Comparison of ENCODE assay signal across 17 cellular contexts in genomic region chr18:7600036-7600435, GRCh38. TPM values are rescaled to one million over a fixed set of nuclear protein-coding genes. Genes with fewer than 3 reads are reported as not detected.
DNase-seq lines count a peak whose midpoint lies in the region; ATAC-seq and TF ChIP-seq lines count a peak whose summit lies in the region.
"Had no signal": no experiment of that assay in that cellular context is flagged by ENCODE, and none has a peak within 500 bp of the region (broad histone marks: within the 10 kb centered on the region; RNA-seq: fewer than 3 reads in every experiment).

No MANE protein-coding gene starts in this region.

- H4K20me1 ChIP-seq in Loucy (ENCODE audit: insufficient read depth, low read length, poor library complexity, severe bottlenecking) (no peaks in the 10 kb centered on the region), smooth muscle cell (ENCODE audit: low read depth) (peaks cover 84% of the 10 kb centered on the region)
- H4K20me1 ChIP-seq: BLaER1 had no signal

- H3K9me3 ChIP-seq in heart left ventricle (no peaks in the 10 kb centered on the region), Loucy (ENCODE audit: insufficient read depth, low read depth, low read length) (no peaks in the 10 kb centered on the region; the same call in 1 of the 2 replicates), esophagus muscularis mucosa (no peaks in the 10 kb centered on the region), smooth muscle cell (replicated peaks; ENCODE audit: low read depth) (no peaks in the 10 kb centered on the region)

- H3K4me2 ChIP-seq in Loucy (ENCODE audit: low read depth, low read length, poor library complexity, severe bottlenecking) (peak overlapping the region; percentile 70), smooth muscle cell (peak overlapping the region; percentile 50)
- H3K4me2 ChIP-seq: BLaER1, GM23338 had no signal

- H3K27me3 ChIP-seq in heart left ventricle (no peaks in the 10 kb centered on the region), Loucy (ENCODE audit: insufficient read depth, low read length, poor library complexity, severe bottlenecking) (no peaks in the 10 kb centered on the region), esophagus muscularis mucosa (no peaks in the 10 kb centered on the region), smooth muscle cell (ENCODE audit: low read depth) (no peaks in the 10 kb centered on the region)
- H3K27me3 ChIP-seq: BLaER1 had no signal

- no peaks in the 10 kb centered on the region for H3K9me2 ChIP-seq in Loucy (replicated peaks; ENCODE audit: low read depth, low read length)

- ATAC-seq in heart left ventricle (peak; percentile 8 to 63 (median 19)), GM18498 (IDR thresholded peaks at IDR 0.05; ENCODE audit: unreplicated experiment) (no peak)
- ATAC-seq: GM12878 had no signal

- H3K27ac ChIP-seq in heart left ventricle: peak overlapping the region in 6 of 12 donors; percentile 0 to 51 (median 25)
- no peak overlapping the region for H3K27ac ChIP-seq in esophagus muscularis mucosa (replicated peaks in 1 of 4)
- no peak overlapping the region for H3K27ac ChIP-seq in smooth muscle cell (ENCODE audit: low read depth)
- H3K27ac ChIP-seq: BLaER1 had no signal

- TF ChIP-seq CTCF in heart left ventricle (IDR thresholded peaks at IDR 0.05) (no peak), Loucy (conservative IDR thresholded peaks at IDR 0.05; ENCODE audit: low read length) (no peak), esophagus muscularis mucosa (IDR thresholded peaks at IDR 0.05) (no peak), smooth muscle cell (IDR thresholded peaks at IDR 0.05; ENCODE audit: borderline replicate concordance, insufficient read depth, poor library complexity, severe bottlenecking) (no peak)

- no peaks in the 10 kb centered on the region for H3K36me3 ChIP-seq in heart left ventricle
- H3K36me3 ChIP-seq in Loucy (ENCODE audit: insufficient read depth, low read length): no peaks in the 10 kb centered on the region
- H3K36me3 ChIP-seq in esophagus muscularis mucosa: no peaks in the 10 kb centered on the region
- no peaks in the 10 kb centered on the region for H3K36me3 ChIP-seq in smooth muscle cell (ENCODE audit: low read depth)
- H3K36me3 ChIP-seq: BLaER1 had no signal

- TF ChIP-seq POLR2A in heart left ventricle (IDR thresholded peaks at IDR 0.05) (no peak), esophagus muscularis mucosa (IDR thresholded peaks at IDR 0.05; ENCODE audit: low read depth) (no peak)

- H3K9ac ChIP-seq in Loucy (ENCODE audit: low read depth, low read length, poor library complexity, severe bottlenecking): peak overlapping the region; percentile 67
- H3K9ac ChIP-seq in smooth muscle cell (ENCODE audit: low read depth): no peak overlapping the region
- H3K9ac ChIP-seq: BLaER1 had no signal

- intact Hi-C loops in heart left ventricle (cut with DNase I): loop anchor here in 2 of 10 donors (10.0 kb wide), 3 partner anchors 75 to 155 kb away; no protein-coding TSS in a partner anchor
- intact Hi-C loops in cardiac septum (cut with DNase I): no loop called here
- intact Hi-C loops in esophagus muscularis mucosa (cut with DNase I): no loop called here

- H3F3A ChIP-seq in Loucy (ENCODE audit: low read depth) (no peaks in the 10 kb centered on the region), smooth muscle cell (ENCODE audit: low read depth) (no peaks in the 10 kb centered on the region)

- peak overlapping the region; percentile 38; the same call in 1 of the 2 replicates for H2AFZ ChIP-seq in Loucy (ENCODE audit: low read length)
- H2AFZ ChIP-seq in smooth muscle cell (ENCODE audit: low read depth): no peak overlapping the region
- H2AFZ ChIP-seq: GM23338 had no signal

- 49 to 73% (median 61%) methylated on average over 6 of the region's 6 CpGs for WGBS in heart left ventricle, 4 donors
- 88% methylated on average over 6 of the region's 6 CpGs for WGBS in esophagus muscularis mucosa
- WGBS in smooth muscle cell (ENCODE audit: low lambda C conversion rate): 84% methylated on average over 6 of the region's 6 CpGs

- H3K4me1 ChIP-seq in heart left ventricle (peaks cover 0 to 96% (median 57%) of the 10 kb centered on the region in 12 donors), Loucy (ENCODE audit: insufficient read depth, low read length, poor library complexity, severe bottlenecking) (peaks cover 33% of the 10 kb centered on the region), esophagus muscularis mucosa (peaks cover 43 to 53% (median 48%) of the 10 kb centered on the region in 4 donors), smooth muscle cell (ENCODE audit: low read depth) (peaks cover 41% of the 10 kb centered on the region)
- H3K4me1 ChIP-seq: BLaER1 had no signal

- H3K79me2 ChIP-seq in Loucy (ENCODE audit: insufficient read depth, low read length): peaks cover 3% of the 10 kb centered on the region; the same call in 1 of the 2 replicates
- H3K79me2 ChIP-seq in smooth muscle cell (ENCODE audit: low read depth): peaks cover 67% of the 10 kb centered on the region

- H3K4me3 ChIP-seq in heart left ventricle: no peak overlapping the region
- peak overlapping the region; percentile 63 for H3K4me3 ChIP-seq in Loucy (ENCODE audit: low read length, poor library complexity, severe bottlenecking)
- no peak overlapping the region for H3K4me3 ChIP-seq in esophagus muscularis mucosa
- H3K4me3 ChIP-seq in smooth muscle cell: no peak overlapping the region
- H3K4me3 ChIP-seq: BLaER1, GM12878, GM23338 had no signal

- DNase-seq in heart left ventricle (no peak), cardiac septum (ENCODE audit: low spot score) (no peak), esophagus muscularis mucosa (ENCODE audit: extremely low spot score) (peak; percentile 64), smooth muscle cell (lab: John Stamatoyannopoulos, UW; ENCODE audit: unreplicated experiment) (no peak), SK-N-DZ (ENCODE audit: low spot score) (no peak), NCI-H1092 (lab: John Stamatoyannopoulos, UW) (no peak)
- DNase-seq: 8988T, AML-193, Calu3, DMS79, H9 had no signal

- no peak for TF ChIP-seq EP300 in esophagus muscularis mucosa (IDR thresholded peaks at IDR 0.05)

RNA-seq across cellular contexts. Expression of gene PTPRM, which starts 32.9 kb away (rescaled TPM):
- total RNA-seq in heart left ventricle: 100 to 1,000 TPM; 103 to 186 (median 132) TPM
- 10 to 100 TPM; 93.8 to 98.8 TPM for polyA plus RNA-seq in heart left ventricle
- total RNA-seq in cardiac septum: 132 TPM
- 10 to 100 TPM; 62.7 to 94.0 (median 76.0) TPM for total RNA-seq in esophagus muscularis mucosa
- 87.9 and 115 TPM in 2 replicates for total RNA-seq in smooth muscle cell
- polyA plus RNA-seq in smooth muscle cell: 57.5 and 63.0 TPM in 2 replicates
- 3.1 and 3.8 TPM in 2 replicates for polyA plus RNA-seq in SK-N-DZ (2014; cell fraction: cytosol; rRNA removed)
- 3.4 and 9.7 TPM in 2 replicates for polyA plus RNA-seq in SK-N-DZ (2014; cell fraction: nucleus; rRNA removed)
- total RNA-seq: G401 had no signal
